In the genomic region with DNA sequence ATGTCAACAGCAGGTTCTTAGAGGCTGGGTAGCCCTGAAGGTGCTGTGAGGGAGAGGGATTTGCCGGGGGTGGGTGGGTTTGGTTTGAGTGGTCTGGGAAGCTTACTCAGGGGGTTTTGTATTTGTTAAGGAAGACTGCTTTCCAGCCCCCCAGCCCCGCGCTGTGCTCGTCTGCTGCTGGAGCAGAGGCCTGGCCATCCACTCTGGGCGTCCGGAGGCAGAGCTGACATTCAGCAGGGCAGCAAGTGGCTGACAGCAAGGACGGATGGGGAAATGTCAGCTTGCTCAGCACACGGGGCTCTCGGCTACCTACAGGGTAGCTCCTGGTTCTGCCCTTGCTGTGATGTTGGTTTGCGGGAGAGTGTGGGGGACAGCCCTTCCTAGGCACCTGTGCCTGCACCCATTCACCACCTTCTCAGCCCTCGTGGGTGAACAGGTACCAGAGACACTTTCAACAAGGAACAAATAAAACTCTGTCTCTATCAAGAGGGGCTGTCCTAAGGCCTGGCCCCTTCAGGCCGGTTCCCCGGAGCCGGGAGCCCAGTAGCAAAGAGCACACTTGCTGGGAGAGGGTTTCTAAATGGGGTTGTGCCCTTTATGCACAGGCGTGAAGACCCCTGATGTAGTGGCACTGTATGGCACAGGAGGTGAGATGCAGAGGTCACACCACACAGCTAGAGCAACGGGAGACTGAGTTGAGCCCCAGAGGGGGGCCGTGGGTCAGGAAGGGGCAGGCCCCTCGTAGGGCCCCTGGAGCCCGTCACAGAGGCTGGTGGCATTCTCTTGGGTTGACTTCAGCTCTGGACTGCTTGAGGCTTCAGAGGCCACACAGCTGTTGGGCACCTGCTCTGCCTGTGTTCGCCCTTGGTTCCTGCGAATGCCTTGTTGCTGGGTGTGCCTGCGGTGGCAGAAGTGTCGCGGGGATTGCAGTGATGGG, we compare ENCODE assay signal across 31 cellular contexts.
DNase-seq lines count a peak whose midpoint lies in the region; ATAC-seq, FAIRE-seq and TF ChIP-seq lines count a peak whose summit lies in the region.
"Had no signal": no experiment of that assay in that cellular context is flagged by ENCODE, and none has a peak within 500 bp of the region (broad histone marks: within the 10 kb centered on the region; RNA-seq: fewer than 3 reads in every experiment).

No MANE protein-coding gene starts in this region.

- H3K9ac ChIP-seq in IMR-90 (ENCODE audit: low read depth, low read length) (no peak overlapping the region), K562 (ENCODE audit: insufficient read depth in 1 of 2, low read depth in 2 of 2, low read length in 2 of 2) (no peak overlapping the region)
- H3K9ac ChIP-seq: parathyroid adenoma had no signal

- no peaks in the 10 kb centered on the region for H3K27me3 ChIP-seq in IMR-90 (ENCODE audit: control insufficient read depth, insufficient read depth, low read length)
- H3K27me3 ChIP-seq in K562 (ENCODE audit: control insufficient read depth in 2 of 2, insufficient read depth in 2 of 2, low read length in 2 of 2), result peaks cover 72 to 91% of the 10 kb centered on the region in 2 experiments
- H3K27me3 ChIP-seq in stomach, result no peaks in the 10 kb centered on the region
- H3K27me3 ChIP-seq: cardiac muscle cell, SJSA1 had no signal

- CTCF ChIA-PET in IMR-90 (lab: Yijun Ruan, JAX) (no interaction called here), K562 (lab: Yijun Ruan, JAX; ENCODE audit: low intra/inter-chr PET ratio) (no interaction called here)

- H3K18ac ChIP-seq in IMR-90 (ENCODE audit: low read depth, low read length), result no peak overlapping the region

- WGBS in IMR-90 (ENCODE audit: extremely low coverage in 2 of 2, insufficient read length in 1 of 2), 2 experiments, result 77% methylated on average over 7 of the region's 24 CpGs; no CpG with 5 or more reads in 1 of the 2 experiments
- 5% methylated on average over 24 of the region's 24 CpGs for WGBS in K562 (ENCODE audit: insufficient coverage, low coverage, missing lambda C conversion rate)
- WGBS in stomach, 5 donors, result 87 to 92% (median 91%) methylated on average over 22 to 24 of the region's 24 CpGs

- no peaks in the 10 kb centered on the region for H3K9me1 ChIP-seq in IMR-90 (ENCODE audit: insufficient read depth, low read length)
- peaks cover 4% of the 10 kb centered on the region for H3K9me1 ChIP-seq in K562 (ENCODE audit: control insufficient read depth, insufficient read depth, low read length)

- H3K4ac ChIP-seq in IMR-90 (ENCODE audit: low read depth, low read length), result peak overlapping the region; percentile 79

- peak overlapping the region; percentile 78 for H2AK9ac ChIP-seq in IMR-90 (replicated peaks; ENCODE audit: low read depth, low read length, poor library complexity)

- H3K79me2 ChIP-seq in K562 (ENCODE audit: control insufficient read depth, insufficient read depth, low read length), result no peaks in the 10 kb centered on the region
- H3K79me2 ChIP-seq: parathyroid adenoma had no signal

- H3K4me1 Mint-ChIP-seq in T-helper 2 cell treated with Interferon-gamma antibody and Interleukin-4, amounts not matched to agents 5 μg/mL and 100 μg/mL, for 36 hours (ENCODE audit: low read depth), result no peaks in the 10 kb centered on the region
- H3K4me1 Mint-ChIP-seq: activated B cell treated with CpG ODN at 0.5 μM for 24 hours; activated naive CD8-positive, alpha-beta T cell treated with anti-CD3 and anti-CD28 coated beads, Interleukin-2, amount 10 ng/mL, durations not matched to agents 7 days and 5 days; nephron had no signal

- no peaks in the 10 kb centered on the region for H3K9me3 Mint-ChIP-seq in T-helper 2 cell treated with Interferon-gamma antibody and Interleukin-4, amounts not matched to agents 5 μg/mL and 100 μg/mL, for 36 hours
- H3K9me3 Mint-ChIP-seq: activated B cell treated with CpG ODN at 0.5 μM for 24 hours; activated naive CD8-positive, alpha-beta T cell treated with anti-CD3 and anti-CD28 coated beads, Interleukin-2, amount 10 ng/mL, durations not matched to agents 7 days and 5 days; nephron had no signal

- H2BK20ac ChIP-seq in IMR-90 (ENCODE audit: low read depth, low read length), result 0 out of 2 replicates have a peak overlapping the region, but pooled peaks have one; percentile 80

- TF ChIP-seq CTCF in IMR-90 (conservative IDR thresholded peaks at IDR 0.05; ENCODE audit: low read depth, low read length) (no peak), K562 (IDR thresholded peaks at IDR 0.05 in 2 of 3, conservative IDR thresholded peaks at IDR 0.05 in 1 of 3; ENCODE audit: insufficient read depth in 2 of 3, low read depth in 1 of 3, low read length in 3 of 3) (no peak), stomach (IDR thresholded peaks at IDR 0.05) (no peak)

- peak overlapping the region; percentile 93 for H4K91ac ChIP-seq in IMR-90 (ENCODE audit: insufficient read depth, low read depth, low read length)

- H3K79me1 ChIP-seq in IMR-90 (ENCODE audit: low read depth in 1 of 2, low read length in 2 of 2), result no peaks in the 10 kb centered on the region

- H4K20me1 ChIP-seq in IMR-90 (ENCODE audit: insufficient read depth, low read length) (no peaks in the 10 kb centered on the region), K562 (replicated peaks; ENCODE audit: control insufficient read depth, insufficient read depth, low read length) (peaks cover 8% of the 10 kb centered on the region)

- no peak for FAIRE-seq in K562 (lab: Jason Lieb, UNC)
- FAIRE-seq: keratinocyte had no signal

- no peak overlapping the region; the same call in 2 of the 3 replicates for H2BK15ac ChIP-seq in IMR-90 (ENCODE audit: low read depth, low read length)

- no peak overlapping the region for H3K27ac Mint-ChIP-seq in T-helper 2 cell treated with Interferon-gamma antibody and Interleukin-4, amounts not matched to agents 5 μg/mL and 100 μg/mL, for 36 hours
- H3K27ac Mint-ChIP-seq: activated B cell treated with CpG ODN at 0.5 μM for 24 hours; activated naive CD8-positive, alpha-beta T cell treated with anti-CD3 and anti-CD28 coated beads, Interleukin-2, amount 10 ng/mL, durations not matched to agents 7 days and 5 days; nephron had no signal

- no peaks in the 10 kb centered on the region for H3K36me3 Mint-ChIP-seq in T-helper 2 cell treated with Interferon-gamma antibody and Interleukin-4, amounts not matched to agents 5 μg/mL and 100 μg/mL, for 36 hours (ENCODE audit: low read depth)
- H3K36me3 Mint-ChIP-seq: activated naive CD8-positive, alpha-beta T cell treated with anti-CD3 and anti-CD28 coated beads, Interleukin-2, amount 10 ng/mL, durations not matched to agents 7 days and 5 days had no signal

- dilution Hi-C loops in IMR-90 (cut with HindIII; ENCODE audit: low sequenced_read_pairs, unreplicated experiment), result no loop called here

- no peak overlapping the region; the same call in 1 of the 2 replicates for H3K27ac ChIP-seq in IMR-90 (ENCODE audit: insufficient read depth, low read length)
- no peak overlapping the region for H3K27ac ChIP-seq in K562 (ENCODE audit: extremely low read depth, low read depth, low read length)
- peak overlapping the region in 1 of 5 donors; percentile 65 for H3K27ac ChIP-seq in stomach
- H3K27ac ChIP-seq: cardiac muscle cell, esophagus muscularis mucosa, parathyroid adenoma, SJSA1 had no signal

- no peak overlapping the region for H2AK5ac ChIP-seq in IMR-90 (ENCODE audit: low read depth, low read length)

- no peak overlapping the region for H3K4me3 ChIP-seq in IMR-90 (ENCODE audit: insufficient read depth, low read depth, low read length)
- H3K4me3 ChIP-seq in K562, result no peak overlapping the region
- H3K4me3 ChIP-seq in stomach, result no peak overlapping the region
- H3K4me3 ChIP-seq: cardiac muscle cell, esophagus muscularis mucosa, SJSA1, smooth muscle cell had no signal

- DNase-seq in IMR-90 (no peak), K562 (ENCODE audit: extremely low read depth in 1 of 4, low spot score in 3 of 4) (no peak), myocyte (ENCODE audit: low read depth) (peak; percentile 42), stomach (peak; percentile 22), AML-193 (lab: John Stamatoyannopoulos, UW) (no peak)
- DNase-seq in T-helper 2 cell treated with Interferon-gamma antibody and Interleukin-4, amounts not matched to agents 5 μg/mL and 100 μg/mL, for 36 hours (ENCODE audit: low spot score), result no peak
- DNase-seq in stimulated activated naive CD4-positive, alpha-beta T cell (lab: John Stamatoyannopoulos, UW), result no peak
- DNase-seq: activated B cell treated with CpG ODN at 0.5 μM for 24 hours; activated CD4-positive, alpha-beta T cell treated with anti-CD3 and anti-CD28 coated beads, Interleukin-2, amount 50 U/mL, for 1 hour; activated gamma-delta T cell treated with Interleukin-2 at 50 U/mL for 16 hours; activated naive CD8-positive, alpha-beta T cell treated with anti-CD3 and anti-CD28 coated beads, Interleukin-2, amount 10 ng/mL, durations not matched to agents 7 days and 5 days; activated T-cell treated with anti-CD3 and anti-CD28 coated beads, Interleukin-2, amount 50 U/mL, for 1 hour; cortex of kidney; DMS79; GDM1; HCEC 1CT; NCI-H1417; NCI-H2081 treated with DMSO at 0.1 percent for 48 hours; NCI-H446; NCI-H774; retina; stimulated activated CD4-positive, alpha-beta T cell treated with anti-CD3 and anti-CD28 coated beads, Interleukin-2, amount 100 ng/mL, for 24 hours; T-helper 1 cell; trophoblast cell had no signal

- POLR2A ChIA-PET in IMR-90 (lab: Charles Lee; ENCODE audit: unreplicated experiment), result no interaction called here
- POLR2A ChIA-PET in K562 (lab: Yijun Ruan, JAX), result interaction anchor here (0.7 to 1.2 kb wide), 2 partner anchors 19 to 59 kb away, joined by 4 to 8 read pairs; no protein-coding TSS in a partner anchor

- in situ Hi-C loops in IMR-90 (cut with MboI; ENCODE audit: low sequenced_read_pairs), result no loop called here
- in situ Hi-C loops in K562 (cut with MboI), result no loop called here

- H3K27me3 Mint-ChIP-seq in T-helper 2 cell treated with Interferon-gamma antibody and Interleukin-4, amounts not matched to agents 5 μg/mL and 100 μg/mL, for 36 hours (ENCODE audit: low read depth), result no peaks in the 10 kb centered on the region
- H3K27me3 Mint-ChIP-seq: activated B cell treated with CpG ODN at 0.5 μM for 24 hours; activated naive CD8-positive, alpha-beta T cell treated with anti-CD3 and anti-CD28 coated beads, Interleukin-2, amount 10 ng/mL, durations not matched to agents 7 days and 5 days had no signal

- BruUV-seq in IMR-90 (replicated peaks; lab: Mats Ljungman, UMichigan) (no TSS peak), K562 (replicated peaks; lab: Mats Ljungman, UMichigan) (no TSS peak)

- TF ChIP-seq RAD21 in IMR-90 (IDR thresholded peaks at IDR 0.05; ENCODE audit: low read length), result no peak
- TF ChIP-seq RAD21 in K562 (CRISPR knock-in tag; conservative IDR thresholded peaks at IDR 0.05 in 1 of 2, IDR thresholded peaks at IDR 0.05 in 1 of 2), result no peak

- intact Hi-C loops in IMR-90 (cut with micrococcal nuclease), result no loop called here
- intact Hi-C loops in K562 (cut with micrococcal nuclease), result no loop called here
- intact Hi-C loops in stomach (cut with DNase I; ENCODE audit: low total_unique reads), result no loop called here

- H4K8ac ChIP-seq in IMR-90 (ENCODE audit: low read depth in 2 of 2, low read length in 2 of 2), result peak overlapping the region; percentile 86 to 91; a peak in 1 of 4 replicates

- no peak overlapping the region for H3K4me2 ChIP-seq in IMR-90 (ENCODE audit: low read depth, low read length)
- H3K4me2 ChIP-seq in K562 (ENCODE audit: insufficient read depth, low read length), result no peak overlapping the region

- TF ChIP-seq EP300 in K562 (IDR thresholded peaks at IDR 0.05; ENCODE audit: low read length) (no peak), stomach (IDR thresholded peaks at IDR 0.05) (no peak)

- H2BK5ac ChIP-seq in IMR-90 (ENCODE audit: low read depth, low read length, poor library complexity, severe bottlenecking), result peak overlapping the region; percentile 62

- no peak overlapping the region for H3K14ac ChIP-seq in IMR-90 (replicated peaks; ENCODE audit: low read depth, low read length)

- H3K23ac ChIP-seq in IMR-90 (ENCODE audit: low read depth, low read length), result no peak overlapping the region

- peak overlapping the region; percentile 9; the same call in 1 of the 2 replicates for H4K5ac ChIP-seq in IMR-90 (ENCODE audit: low read depth, low read length)

- H3K4me3 Mint-ChIP-seq in T-helper 2 cell treated with Interferon-gamma antibody and Interleukin-4, amounts not matched to agents 5 μg/mL and 100 μg/mL, for 36 hours, result no peak overlapping the region
- H3K4me3 Mint-ChIP-seq: activated B cell treated with CpG ODN at 0.5 μM for 24 hours; activated naive CD8-positive, alpha-beta T cell treated with anti-CD3 and anti-CD28 coated beads, Interleukin-2, amount 10 ng/mL, durations not matched to agents 7 days and 5 days; nephron had no signal

- no peak overlapping the region for H2AFZ ChIP-seq in IMR-90 (replicated peaks; ENCODE audit: low read length, poor library complexity)
- no peak overlapping the region for H2AFZ ChIP-seq in K562 (ENCODE audit: low read depth, low read length)
- H2AFZ ChIP-seq: parathyroid adenoma had no signal

- H3K9me3 ChIP-seq in IMR-90 (ENCODE audit: control insufficient read depth, insufficient read depth, low read length), result peaks cover 18% of the 10 kb centered on the region
- no peaks in the 10 kb centered on the region for H3K9me3 ChIP-seq in K562 (replicated peaks; ENCODE audit: control insufficient read depth, insufficient read depth, low read depth, low read length)
- no peaks in the 10 kb centered on the region for H3K9me3 ChIP-seq in stomach
- H3K9me3 ChIP-seq: esophagus muscularis mucosa, SJSA1 had no signal

- H3K36me3 ChIP-seq in IMR-90 (ENCODE audit: control insufficient read depth, insufficient read depth, low read length) (no peaks in the 10 kb centered on the region), K562 (ENCODE audit: control insufficient read depth, insufficient read depth, low read length) (no peaks in the 10 kb centered on the region), stomach (no peaks in the 10 kb centered on the region)
- H3K36me3 ChIP-seq: cardiac muscle cell, esophagus muscularis mucosa, SJSA1 had no signal

- no peak overlapping the region for H3K56ac ChIP-seq in IMR-90 (ENCODE audit: extremely low read depth, insufficient read depth, low read length)

- TF ChIP-seq POLR2A in IMR-90 (IDR thresholded peaks at IDR 0.05; ENCODE audit: low read depth, low read length), result no peak
- no peak for TF ChIP-seq POLR2A in K562 (conservative IDR thresholded peaks at IDR 0.05)
- TF ChIP-seq POLR2A in stomach (IDR thresholded peaks at IDR 0.05), result no peak

- ATAC-seq in IMR-90 (ENCODE audit: low read depth), result no peak
- peak; percentile 18; the same call in 2 of the 3 replicates for ATAC-seq in K562

- peak overlapping the region; percentile 80; the same call in 1 of the 2 replicates for H2BK120ac ChIP-seq in IMR-90 (ENCODE audit: low read depth, low read length)

- peaks cover 14% of the 10 kb centered on the region for H3K4me1 ChIP-seq in IMR-90 (ENCODE audit: control insufficient read depth, insufficient read depth, low read length)
- no peaks in the 10 kb centered on the region; a peak in 1 of 5 replicates for H3K4me1 ChIP-seq in K562 (replicated peaks in 1 of 2; ENCODE audit: control insufficient read depth in 2 of 2, insufficient read depth in 2 of 2, low read length in 2 of 2)
- peaks cover 0 to 11% (median 8%) of the 10 kb centered on the region in 4 donors for H3K4me1 ChIP-seq in stomach
- H3K4me1 ChIP-seq: parathyroid adenoma had no signal

Comparison
In these comparisons a context has a peak if more than half of its experiments do, and no peak if none do; other contexts are left out.
1. DNase-seq: peak in myocyte (single experiment) and stomach (single experiment); none in IMR-90 (single experiment), K562 (0 of 4), T-helper 2 cell treated with Interferon-gamma antibody and Interleukin-4, amounts not matched to agents 5 μg/mL and 100 μg/mL, for 36 hours (single experiment), AML-193 (0 of 2) and stimulated activated naive CD4-positive, alpha-beta T cell (0 of 6).